Comparison of ENCODE assay signal across 1 cellular context in genomic region chr18:3867252-3867651, GRCh38.
TF ChIP-seq lines count a peak whose summit lies in the region.

No MANE protein-coding gene starts in this region.

TF ChIP-seq in WTC11, 78 proteins besides CTCF, POLR2A, EP300 and RAD21 (continued from another document):
- TF ChIP-seq ERG (CRISPR knock-in tag; IDR thresholded peaks at IDR 0.05) = no peak
- TF ChIP-seq NFATC4 (CRISPR knock-in tag; IDR thresholded peaks at IDR 0.05) = no peak
- no peak for TF ChIP-seq IRF2 (CRISPR knock-in tag; IDR thresholded peaks at IDR 0.05; ENCODE audit: borderline replicate concordance, low read depth)
- no peak for TF ChIP-seq NR2C2 (CRISPR knock-in tag; IDR thresholded peaks at IDR 0.05)
- TF ChIP-seq SOX15 (CRISPR knock-in tag; IDR thresholded peaks at IDR 0.05) = no peak
- TF ChIP-seq USF1 (CRISPR knock-in tag; IDR thresholded peaks at IDR 0.05) = no peak
- TF ChIP-seq JUN (CRISPR knock-in tag; IDR thresholded peaks at IDR 0.05) = no peak
- no peak for TF ChIP-seq HMGA2 (CRISPR knock-in tag; IDR thresholded peaks at IDR 0.05)
